23 cellular contexts compared by ENCODE assay signal in the genomic region with DNA sequence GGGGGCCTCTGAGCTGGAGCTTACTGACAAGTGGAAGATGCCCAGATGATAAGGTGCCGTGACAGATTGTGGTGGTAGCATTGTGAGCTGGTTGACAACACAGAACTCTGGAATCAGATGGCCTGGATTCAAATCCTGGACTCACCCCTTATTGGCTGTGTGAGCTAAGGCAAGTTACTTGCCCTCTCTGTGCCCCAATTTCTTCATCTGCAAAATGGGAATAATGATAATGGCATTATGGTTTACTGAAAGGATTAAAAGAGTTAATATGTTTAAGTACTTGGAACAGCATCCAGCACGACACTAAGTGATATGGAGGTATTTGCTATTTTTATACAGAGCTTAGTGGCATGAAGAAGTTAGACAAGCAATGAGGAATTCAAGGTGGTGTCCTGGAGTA.
DNase-seq lines count a peak whose midpoint lies in the region; ATAC-seq, FAIRE-seq and TF ChIP-seq lines count a peak whose summit lies in the region.
"Had no signal": no experiment of that assay in that cellular context is flagged by ENCODE, and none has a peak within 500 bp of the region (broad histone marks: within the 10 kb centered on the region; RNA-seq: fewer than 3 reads in every experiment).

No MANE protein-coding gene starts in this region.

- intact Hi-C loops in K562 (cut with micrococcal nuclease) = no loop called here

- WGBS in K562 (ENCODE audit: insufficient coverage, low coverage, missing lambda C conversion rate) = 0% methylated on average over 2 of the region's 2 CpGs
- 87 to 92% methylated on average over 2 of the region's 2 CpGs for WGBS in endodermal cell (ENCODE audit: insufficient coverage in 1 of 2, insufficient read length in 1 of 2), 2 experiments

- no peak overlapping the region for H3K27ac ChIP-seq in HEK293 (ENCODE audit: extremely low read depth, low read depth, low read length)
- H3K27ac ChIP-seq in K562 (ENCODE audit: extremely low read depth, low read depth, low read length) = no peak overlapping the region
- no peak overlapping the region for H3K27ac ChIP-seq in endodermal cell (ENCODE audit: low read depth, low read length)
- H3K27ac ChIP-seq: 22Rv1; A549; BLaER1 treated with 17β-estradiol and CSF1 and Interleukin-3, amounts not matched to agents 10 nM and 100 nM; C4-2B had no signal

- TF ChIP-seq EP300 in K562 (IDR thresholded peaks at IDR 0.05; ENCODE audit: low read length) = no peak

- FAIRE-seq in K562 (lab: Jason Lieb, UNC) = no peak
- FAIRE-seq: A549, D721Med, G401.6, GM12892, GM18507 had no signal

- H3K27me3 Mint-ChIP-seq in endodermal cell (ENCODE audit: insufficient read depth) = peaks cover 14% of the 10 kb centered on the region
- H3K27me3 Mint-ChIP-seq: B cell; CD4-positive, alpha-beta T cell had no signal

- H3K4me1 Mint-ChIP-seq in endodermal cell = peaks cover 16% of the 10 kb centered on the region
- H3K4me1 Mint-ChIP-seq: B cell had no signal

- TF ChIP-seq CTCF in HEK293 (tag by site-specific recombination; IDR thresholded peaks at IDR 0.05) (no peak), K562 (IDR thresholded peaks at IDR 0.05 in 2 of 3, conservative IDR thresholded peaks at IDR 0.05 in 1 of 3; ENCODE audit: insufficient read depth in 2 of 3, low read depth in 1 of 3, low read length in 3 of 3) (no peak), omental fat pad (IDR thresholded peaks at IDR 0.05) (no peak), endodermal cell (conservative IDR thresholded peaks at IDR 0.05) (no peak)

- no peak overlapping the region for H3K27ac Mint-ChIP-seq in endodermal cell
- H3K27ac Mint-ChIP-seq: B cell; CD4-positive, alpha-beta T cell; CD8-positive, alpha-beta T cell had no signal

- H3K4me3 ChIP-seq in HEK293 (ENCODE audit: low read depth, low read length) (no peak overlapping the region), K562 (no peak overlapping the region), endodermal cell (ENCODE audit: low read length) (no peak overlapping the region)
- H3K4me3 ChIP-seq: A549; BLaER1 treated with 17β-estradiol and CSF1 and Interleukin-3, amounts not matched to agents 10 nM and 100 nM had no signal

- in situ Hi-C loops in K562 (cut with MboI) = no loop called here

- no peak overlapping the region for H3K4me2 ChIP-seq in K562 (ENCODE audit: insufficient read depth, low read length)
- H3K4me2 ChIP-seq: A549; BLaER1 treated with 17β-estradiol and CSF1 and Interleukin-3, amounts not matched to agents 10 nM and 100 nM had no signal

- no peak for TF ChIP-seq POLR2A in K562 (conservative IDR thresholded peaks at IDR 0.05)

- ATAC-seq in K562 (no peak), omental fat pad (ENCODE audit: low FRiP score) (no peak)
- ATAC-seq: A549; CD8-positive, alpha-beta T cell had no signal

- H3K9me3 ChIP-seq in HEK293 (ENCODE audit: control insufficient read depth, insufficient read depth, low read depth, low read length) (no peaks in the 10 kb centered on the region), K562 (replicated peaks; ENCODE audit: control insufficient read depth, insufficient read depth, low read depth, low read length) (no peaks in the 10 kb centered on the region), endodermal cell (ENCODE audit: control insufficient read depth, low read length) (no peaks in the 10 kb centered on the region)
- H3K9me3 ChIP-seq: A549; BLaER1 treated with 17β-estradiol and CSF1 and Interleukin-3, amounts not matched to agents 10 nM and 100 nM; Caco-2 had no signal

- H2AFZ ChIP-seq in K562 (ENCODE audit: low read depth, low read length) = no peak overlapping the region

- no peaks in the 10 kb centered on the region for H3K36me3 ChIP-seq in HEK293 (ENCODE audit: control insufficient read depth in 2 of 2, insufficient read depth in 1 of 2, low read length in 2 of 2)
- H3K36me3 ChIP-seq in K562 (ENCODE audit: control insufficient read depth, insufficient read depth, low read length) = no peaks in the 10 kb centered on the region
- H3K36me3 ChIP-seq in endodermal cell (ENCODE audit: control insufficient read depth, insufficient read depth, low read length) = no peaks in the 10 kb centered on the region

- H3K9ac ChIP-seq in K562 (ENCODE audit: insufficient read depth in 1 of 2, low read depth in 2 of 2, low read length in 2 of 2) (no peak overlapping the region), endodermal cell (ENCODE audit: extremely low read depth, low read length, poor library complexity, severe bottlenecking) (no peak overlapping the region)
- H3K9ac ChIP-seq: BLaER1 treated with 17β-estradiol and CSF1 and Interleukin-3, amounts not matched to agents 10 nM and 100 nM had no signal

- H3K79me2 ChIP-seq in K562 (ENCODE audit: control insufficient read depth, insufficient read depth, low read length) = no peaks in the 10 kb centered on the region

- H3K36me3 Mint-ChIP-seq in endodermal cell (ENCODE audit: low read depth) = peaks cover 11% of the 10 kb centered on the region
- H3K36me3 Mint-ChIP-seq: CD8-positive, alpha-beta T cell had no signal

- peaks cover 3 to 13% of the 10 kb centered on the region in 2 experiments; a peak in 3 of 5 replicates for H3K27me3 ChIP-seq in K562 (ENCODE audit: control insufficient read depth in 2 of 2, insufficient read depth in 2 of 2, low read length in 2 of 2)
- H3K27me3 ChIP-seq in endodermal cell (ENCODE audit: control insufficient read depth, insufficient read depth, low read length, poor library complexity, severe bottlenecking) = no peaks in the 10 kb centered on the region
- H3K27me3 ChIP-seq: BLaER1 treated with 17β-estradiol and CSF1 and Interleukin-3, amounts not matched to agents 10 nM and 100 nM had no signal

- H3K9me1 ChIP-seq in K562 (ENCODE audit: control insufficient read depth, insufficient read depth, low read length) = no peaks in the 10 kb centered on the region

- DNase-seq in NCI-H82 (lab: John Stamatoyannopoulos, UW) (peak; percentile 25), NCI-H82 treated with DMSO at 0.1 percent for 48 hours (lab: John Stamatoyannopoulos, UW; ENCODE audit: unreplicated experiment) (no peak), K562 (ENCODE audit: extremely low read depth in 1 of 4, low spot score in 3 of 4) (no peak), omental fat pad (ENCODE audit: low spot score) (peak; percentile 12), endodermal cell (no peak), SW 1271 (lab: John Stamatoyannopoulos, UW) (no peak)
- DNase-seq: AML-193; Caco-2; Calu3; CD4-positive, alpha-beta T cell; CD8-positive, alpha-beta T cell; DMS79 treated with DMSO at 0.1 percent for 48 hours; GF-D8 had no signal

- TF ChIP-seq RAD21 in K562 (CRISPR knock-in tag; conservative IDR thresholded peaks at IDR 0.05 in 1 of 2, IDR thresholded peaks at IDR 0.05 in 1 of 2) = no peak

- CTCF ChIA-PET in HEK293 (lab: Yijun Ruan, JAX) (no interaction called here), K562 (lab: Yijun Ruan, JAX; ENCODE audit: low intra/inter-chr PET ratio) (no interaction called here)

- POLR2A ChIA-PET in HEK293 (lab: Yijun Ruan, JAX) (interaction anchor here (0.6 kb wide), 1 partner anchor 42 kb away, joined by 3 read pairs; no protein-coding TSS in a partner anchor), K562 (lab: Yijun Ruan, JAX) (interaction anchor here (1.4 kb wide), 1 partner anchor 9 kb away, joined by 4 read pairs; no protein-coding TSS in a partner anchor)

- H3K4me1 ChIP-seq in HEK293 (ENCODE audit: control insufficient read depth, insufficient read depth, low read length) (no peaks in the 10 kb centered on the region), K562 (replicated peaks in 1 of 2; ENCODE audit: control insufficient read depth in 2 of 2, insufficient read depth in 2 of 2, low read length in 2 of 2) (no peaks in the 10 kb centered on the region), endodermal cell (ENCODE audit: control insufficient read depth, insufficient read depth, low read length) (peaks cover 9% of the 10 kb centered on the region)
- H3K4me1 ChIP-seq: A549, Caco-2 had no signal

- no peaks in the 10 kb centered on the region for H3K9me3 Mint-ChIP-seq in endodermal cell
- H3K9me3 Mint-ChIP-seq: CD4-positive, alpha-beta T cell; CD8-positive, alpha-beta T cell had no signal

- no peak overlapping the region for H3K4me3 Mint-ChIP-seq in endodermal cell
- H3K4me3 Mint-ChIP-seq: B cell; CD4-positive, alpha-beta T cell; CD8-positive, alpha-beta T cell had no signal

- H4K20me1 ChIP-seq in K562 (replicated peaks; ENCODE audit: control insufficient read depth, insufficient read depth, low read length) = no peaks in the 10 kb centered on the region; the same call in 1 of the 2 replicates

- no TSS peak for BruUV-seq in K562 (replicated peaks; lab: Mats Ljungman, UMichigan)

TF ChIP-seq in HEK293, 187 proteins besides CTCF, POLR2A, EP300 and RAD21:
- TF ChIP-seq ZNF768 (tag by site-specific recombination; IDR thresholded peaks at IDR 0.05) (0 out of 2 replicates have a peak, but pooled peaks have one; percentile 11), ZNF558 (tag by site-specific recombination; IDR thresholded peaks at IDR 0.05) (no peak), ZEB2 (tag by site-specific recombination; IDR thresholded peaks at IDR 0.05) (no peak), RBAK (tag by site-specific recombination; IDR thresholded peaks at IDR 0.05) (no peak)

TF ChIP-seq in K562, 482 proteins besides CTCF, POLR2A, EP300 and RAD21:
- peak; percentile 75 for TF ChIP-seq ZFP36 (IDR thresholded peaks at IDR 0.05; ENCODE audit: low read depth, low read length, partially characterized antibody)
- TF ChIP-seq SMARCA5 (IDR thresholded peaks at IDR 0.05) = 0 out of 2 replicates have a peak, but pooled peaks have one; percentile 22
- TF ChIP-seq CBFA2T2 (conservative IDR thresholded peaks at IDR 0.05) = no peak
- peak; percentile 87 for TF ChIP-seq RBM25 (IDR thresholded peaks at IDR 0.05; ENCODE audit: low read depth, low read length, severe bottlenecking)

Comparison
In these comparisons a context has a peak if more than half of its experiments do, and no peak if none do; other contexts are left out.
1. DNase-seq: peak in NCI-H82 (single experiment) and omental fat pad (single experiment); none in NCI-H82 treated with DMSO at 0.1 percent for 48 hours (single experiment), K562 (0 of 4), endodermal cell (single experiment) and SW 1271 (0 of 2).